ENCODE assay signal across 9 cellular contexts in genomic region chr11:57424137-57424801, GRCh38. TPM values are rescaled to one million over a fixed set of nuclear protein-coding genes. Genes with fewer than 3 reads are reported as not detected.
DNase-seq lines count a peak whose midpoint lies in the region; ATAC-seq and TF ChIP-seq lines count a peak whose summit lies in the region.
"Had no signal": no experiment of that assay in that cellular context is flagged by ENCODE, and none has a peak within 500 bp of the region (broad histone marks: within the 10 kb centered on the region; RNA-seq: fewer than 3 reads in every experiment).

No MANE protein-coding gene starts in this region.

- peaks cover 60% of the 10 kb centered on the region for H3K79me2 ChIP-seq in ACC112 (ENCODE audit: control insufficient read depth, insufficient read depth, low read length, unreplicated experiment)

- H3K27me3 Mint-ChIP-seq in IgD-negative memory B cell (peaks cover 1% of the 10 kb centered on the region), MCF 10A (ENCODE audit: insufficient read depth, unreplicated experiment) (no peaks in the 10 kb centered on the region), natural killer cell (ENCODE audit: low read depth in 2 of 2) (peaks cover 0 to 7% of the 10 kb centered on the region in 2 donors)

- H3K36me3 Mint-ChIP-seq in IgD-negative memory B cell (peaks cover 7% of the 10 kb centered on the region), MCF 10A (ENCODE audit: insufficient read depth, unreplicated experiment) (peaks cover 36% of the 10 kb centered on the region), natural killer cell (no peaks in the 10 kb centered on the region)

- peak overlapping the region; percentile 63 for H3K27ac ChIP-seq in ACC112 (ENCODE audit: low read depth, low read length)

- H3K4me3 ChIP-seq in ACC112 (ENCODE audit: low read depth, low read length) = peak overlapping the region; percentile 87

- intact Hi-C loops in MCF 10A (cut with micrococcal nuclease) (no loop called here), natural killer cell (cut with micrococcal nuclease) (no loop called here)

- peak overlapping the region in 1 of 3 donors; percentile 47 for H3K27ac Mint-ChIP-seq in IgD-negative memory B cell
- peak overlapping the region; percentile 41 for H3K27ac Mint-ChIP-seq in MCF 10A (ENCODE audit: low read depth, unreplicated experiment)
- H3K27ac Mint-ChIP-seq in natural killer cell = peak overlapping the region; percentile 79 to 90

- H3K9me3 Mint-ChIP-seq in IgD-negative memory B cell (no peaks in the 10 kb centered on the region), MCF 10A (ENCODE audit: unreplicated experiment) (no peaks in the 10 kb centered on the region), natural killer cell (no peaks in the 10 kb centered on the region)

- POLR2A ChIA-PET in MCF 10A (lab: Yijun Ruan, JAX) = no interaction called here

- BruUV-seq in MCF 10A (replicated peaks; lab: Mats Ljungman, UMichigan) = no TSS peak

- CTCF ChIA-PET in MCF 10A (lab: Yijun Ruan, JAX) = interaction anchor here (0.8 to 1.6 kb wide), 2 partner anchors 32 to 34 kb away, joined by 3 to 6 read pairs; no protein-coding TSS in a partner anchor

- peaks cover 43% of the 10 kb centered on the region for H3K36me3 ChIP-seq in ACC112 (ENCODE audit: insufficient read depth, low read length)

- H3K27me3 ChIP-seq in ACC112 (ENCODE audit: insufficient read depth, low read length) = no peaks in the 10 kb centered on the region

- H3K4me3 Mint-ChIP-seq in IgD-negative memory B cell (peak overlapping the region; percentile 55 to 85 (median 62)), MCF 10A (ENCODE audit: unreplicated experiment) (peak overlapping the region; percentile 84), natural killer cell (peak overlapping the region; percentile 41)

- no peak overlapping the region for H2AFZ ChIP-seq in ACC112 (ENCODE audit: low read length, unreplicated experiment)

- TF ChIP-seq CTCF in MCF 10A (IDR thresholded peaks at IDR 0.05; ENCODE audit: unreplicated experiment) (no peak), natural killer cell (IDR thresholded peaks at IDR 0.05) (no peak)

- DNase-seq in MCF 10A (ENCODE audit: unreplicated experiment) = no peak
- DNase-seq in natural killer cell = no peak
- DNase-seq in NCI-H510A (lab: John Stamatoyannopoulos, UW) = no peak
- no peak for DNase-seq in COLO829 (ENCODE audit: low spot score)
- DNase-seq: NCI-H2227 treated with DMSO at 0.1 percent for 48 hours had no signal

- H3K4me1 Mint-ChIP-seq in IgD-negative memory B cell = peaks cover 22 to 27% (median 23%) of the 10 kb centered on the region in 3 donors
- H3K4me1 Mint-ChIP-seq in MCF 10A (ENCODE audit: insufficient read depth, unreplicated experiment) = peaks cover 39% of the 10 kb centered on the region
- peaks cover 54 to 65% of the 10 kb centered on the region in 2 donors for H3K4me1 Mint-ChIP-seq in natural killer cell

- no peak for ATAC-seq in natural killer cell
- ATAC-seq in GM18519 (IDR thresholded peaks at IDR 0.05; ENCODE audit: low FRiP score, unreplicated experiment) = no peak
- ATAC-seq in GM18867 (IDR thresholded peaks at IDR 0.05; ENCODE audit: unreplicated experiment) = no peak

- peaks cover 46% of the 10 kb centered on the region for H3K4me1 ChIP-seq in ACC112 (ENCODE audit: control insufficient read depth, insufficient read depth, low read length, unreplicated experiment)

RNA-seq across cellular contexts. Expression of gene SLC43A3, which starts 2.7 kb away (rescaled TPM):
- 15.8 TPM for polyA plus RNA-seq in IgD-negative memory B cell
- 96.6 and 112 TPM in 2 replicates for total RNA-seq in MCF 10A (2022)
- total RNA-seq in natural killer cell = 10 to 100 TPM; 17.0 to 22.2 (median 20.7) TPM

RNA-seq across cellular contexts. Expression of gene PRG2, which starts 33.8 kb away (rescaled TPM):
- polyA plus RNA-seq in IgD-negative memory B cell = not detected
- 0.25 TPM in 1 of 2 replicates, not detected in the other for total RNA-seq in MCF 10A (2022)
- total RNA-seq in natural killer cell = 1 to 10 TPM in 2 of 3 donors, not detected in 1; 1.2 to 2.4 TPM

RNA-seq across cellular contexts. Expression of gene RTN4RL2, which starts 36.1 kb away (rescaled TPM):
- 0.14 TPM for polyA plus RNA-seq in IgD-negative memory B cell
- total RNA-seq in MCF 10A (2022) (2.0 and 3.2 TPM in 2 replicates), natural killer cell (under 1 TPM; 0.38 to 0.61 (median 0.48) TPM)

RNA-seq across cellular contexts. Expression of gene PRG3, which starts 43.3 kb away (rescaled TPM):
- polyA plus RNA-seq in IgD-negative memory B cell = not detected
- total RNA-seq in MCF 10A (2022) (not detected in 2 replicates), natural killer cell (not detected)
